In genomic region chr15:92882697-92883642, GRCh38 we compare ENCODE assay signal across 8 cellular contexts. TPM values are rescaled to one million over a fixed set of nuclear protein-coding genes. Genes with fewer than 3 reads are reported as not detected.
DNase-seq lines count a peak whose midpoint lies in the region; ATAC-seq, FAIRE-seq and TF ChIP-seq lines count a peak whose summit lies in the region.

No MANE protein-coding gene starts in this region.

- in situ Hi-C loops in Panc1 (cut with HindIII; ENCODE audit: low pct_unique_long_range_greater_than_20kb, low sequenced_read_pairs), result no loop called here

- peak; percentile 90 to 98 for TF ChIP-seq POLR2A in adrenal gland (IDR thresholded peaks at IDR 0.05)

- DNase-seq in NOMO-1 treated with DMSO at 0.1 percent for 48 hours (lab: John Stamatoyannopoulos, UW; ENCODE audit: unreplicated experiment), result peak; percentile 99
- DNase-seq in NOMO-1 (lab: John Stamatoyannopoulos, UW; ENCODE audit: unreplicated experiment in 2 of 2), result no peak
- DNase-seq in Panc1 (ENCODE audit: low read depth, low spot score), result no peak
- peak; percentile 44 to 67 (median 57) for DNase-seq in adrenal gland
- DNase-seq in stimulated activated CD4-positive, alpha-beta T cell treated with anti-CD3 and anti-CD28 coated beads, Interleukin-1b, Interleukin-23, amount 100 ng/mL, for 48 hours, result peak; percentile 26
- DNase-seq in HTR-8/SVneo (ENCODE audit: insufficient read length, low spot score), result no peak

- H3K27me3 ChIP-seq in Panc1 (ENCODE audit: control insufficient read depth, insufficient read depth, low read length) (no peaks in the 10 kb centered on the region), adrenal gland (no peaks in the 10 kb centered on the region)

- H3K4me3 ChIP-seq in Panc1 (ENCODE audit: low read depth in 2 of 2, low read length in 2 of 2) (peak overlapping the region; percentile 85), adrenal gland (peak overlapping the region; percentile 69 to 99 (median 93)), iPS-18c (ENCODE audit: insufficient read depth, low read depth, low read length) (peak overlapping the region; percentile 87)

- H3K4me1 ChIP-seq in Panc1 (ENCODE audit: control insufficient read depth, insufficient read depth, low read length) (peaks cover 46% of the 10 kb centered on the region), adrenal gland (replicated peaks in 1 of 2) (peaks cover 31 to 51% of the 10 kb centered on the region in 2 donors)

- FAIRE-seq in HTR-8/SVneo (lab: Jason Lieb, UNC), result no peak

- H3K27ac ChIP-seq in Panc1 (ENCODE audit: low read length) (peak overlapping the region; percentile 98), adrenal gland (peak overlapping the region; percentile 98 to 100 (median 99))

- H3K36me3 ChIP-seq in Panc1 (ENCODE audit: control insufficient read depth, insufficient read depth, low read length) (peaks cover 49% of the 10 kb centered on the region), adrenal gland (replicated peaks in 1 of 2) (peaks cover 0 to 14% of the 10 kb centered on the region in 2 donors)

- POLR2A ChIA-PET in Panc1 (lab: Charles Lee), result interaction anchor here (0.6 to 4.6 kb wide), 33 partner anchors 14 to 737 kb away, joined by 3 to 84 read pairs (median 7); partner anchors contain the start of gene CHD2

- intact Hi-C loops in Panc1 (cut with micrococcal nuclease; ENCODE audit: unreplicated experiment) (loop anchor here (2.0 kb wide), 1 partner anchor 72 kb away; no protein-coding TSS in a partner anchor), adrenal gland (cut with DNase I) (loop anchor here in 1 of 2 donors (5.0 kb wide), 1 partner anchor 71 kb away; no protein-coding TSS in a partner anchor)

- H3K9me3 ChIP-seq in Panc1 (ENCODE audit: control insufficient read depth, insufficient read depth, low read depth, low read length) (no peaks in the 10 kb centered on the region), adrenal gland (replicated peaks in 1 of 3) (no peaks in the 10 kb centered on the region), iPS-18c (ENCODE audit: control insufficient read depth, insufficient read depth, low read length) (no peaks in the 10 kb centered on the region)

- ATAC-seq in HG02938 (IDR thresholded peaks at IDR 0.05; ENCODE audit: unreplicated experiment), result peak; percentile 48
- ATAC-seq in Panc1, result peak; percentile 93

- 0 to 1% (median 0%) methylated on average over 24 to 113 of the region's 113 CpGs for WGBS in adrenal gland, 4 donors

- CTCF ChIA-PET in Panc1 (lab: Charles Lee), result interaction anchor here (1.3 kb wide), 1 partner anchor 17 kb away, joined by 8 read pairs; the partner anchor contains the start of gene CHD2

- TF ChIP-seq CTCF in Panc1 (IDR thresholded peaks at IDR 0.05), result no peak
- peak in 1 of 6 experiments; percentile 20 for TF ChIP-seq CTCF in adrenal gland (IDR thresholded peaks at IDR 0.05)

- TSS peak; percentile 55 for BruUV-seq in Panc1 (replicated peaks; lab: Mats Ljungman, UMichigan)

RNA-seq across cellular contexts. Expression of gene CHD2, which starts 17.2 kb away (rescaled TPM):
- 81.8 TPM for total RNA-seq in Panc1 (2021; ENCODE audit: unreplicated experiment)
- polyA plus RNA-seq in Panc1 (2012; ENCODE audit: insufficient read length), result 43.9 TPM
- total RNA-seq in adrenal gland, result 100 to 1,000 TPM in 2 of 8 donors, 10 to 100 TPM in 6; 41.3 to 115 (median 83.1) TPM
- 10 to 100 TPM; 40.1 to 60.2 (median 50.3) TPM for polyA plus RNA-seq in adrenal gland

Comparison
In these comparisons a context has a peak if more than half of its experiments do, and no peak if none do; other contexts are left out.
1. DNase-seq: peak in NOMO-1 treated with DMSO at 0.1 percent for 48 hours (single experiment), adrenal gland (7 of 7) and stimulated activated CD4-positive, alpha-beta T cell treated with anti-CD3 and anti-CD28 coated beads, Interleukin-1b, Interleukin-23, amount 100 ng/mL, for 48 hours (single experiment); none in NOMO-1 (0 of 2), Panc1 (single experiment) and HTR-8/SVneo (single experiment).
2. Peak in every context shown above with its lines, with median percentiles within 50 percentile points of each other: H3K4me3 ChIP-seq.